In the genomic region with DNA sequence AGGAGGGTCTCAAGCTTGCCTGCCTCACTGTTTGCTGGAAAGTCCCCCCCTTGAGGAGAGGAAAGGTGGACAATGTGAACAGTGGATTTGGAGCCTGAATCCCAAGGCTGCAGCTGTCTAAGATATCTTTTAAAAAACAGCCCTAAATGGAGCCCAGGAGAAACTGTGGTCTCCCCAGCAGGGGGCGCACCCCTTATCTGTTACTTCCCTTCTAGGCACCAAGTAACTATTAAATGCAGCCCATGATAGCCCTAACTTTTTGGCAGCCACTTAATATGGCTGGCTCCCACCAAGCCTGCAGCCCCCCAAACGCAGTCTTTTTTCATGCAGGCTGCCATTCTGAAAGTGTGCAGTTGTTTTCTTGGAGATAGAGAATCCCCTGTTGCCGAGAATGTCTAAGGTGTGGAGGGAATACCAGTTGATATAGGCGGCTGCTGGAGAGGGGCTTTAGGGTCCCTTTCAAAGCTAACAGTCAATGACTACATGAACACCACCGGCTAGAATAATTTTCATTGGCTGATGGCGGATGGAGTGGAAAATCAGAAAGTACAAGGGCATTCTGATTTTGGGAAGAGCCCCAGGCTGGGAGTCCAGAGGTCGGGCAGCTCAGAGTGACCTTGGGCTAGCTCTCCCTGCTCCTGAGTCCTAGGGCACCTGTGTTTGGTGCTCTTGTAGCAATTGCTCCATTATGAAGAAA, we compare ENCODE assay signal across 7 cellular contexts. TPM values are rescaled to one million over a fixed set of nuclear protein-coding genes. Genes with fewer than 3 reads are reported as not detected.
DNase-seq lines count a peak whose midpoint lies in the region; ATAC-seq, FAIRE-seq and TF ChIP-seq lines count a peak whose summit lies in the region.

No MANE protein-coding gene starts in this region.

- no peak for TF ChIP-seq POLR2A in HCT116 (IDR thresholded peaks at IDR 0.05; ENCODE audit: borderline replicate concordance, extremely low read depth, insufficient read depth, insufficient read length)
- TF ChIP-seq POLR2A in HepG2 (IDR thresholded peaks at IDR 0.05; ENCODE audit: insufficient read depth in 1 of 2, low read depth in 2 of 2, low read length in 2 of 2), result no peak

- H3K27ac ChIP-seq in HCT116 (ENCODE audit: low read depth, low read length) (no peak overlapping the region), HepG2 (ENCODE audit: extremely low read length, insufficient read depth, low read length) (no peak overlapping the region)

- TF ChIP-seq RAD21 in HCT116 (IDR thresholded peaks at IDR 0.05; ENCODE audit: low read depth) (peak; percentile 46; the same call in 1 of the 2 replicates), HepG2 (CRISPR knock-in tag; IDR thresholded peaks at IDR 0.05) (no peak)

- RAD21 ChIA-PET in HCT116 (lab: Charles Lee; ENCODE audit: low non-redundant PET in 1 of 2, low total read pairs in 2 of 2, uncharacterized antibody in 2 of 2, unreplicated experiment in 2 of 2), result no interaction called here

- H3K9ac ChIP-seq in HCT116 (ENCODE audit: low read length) (no peak overlapping the region), HepG2 (ENCODE audit: insufficient read depth, low read depth, low read length) (no peak overlapping the region)

- H3K36me3 ChIP-seq in HCT116 (ENCODE audit: control insufficient read depth in 1 of 2, insufficient read depth in 2 of 2, low read length in 2 of 2) (no peaks in the 10 kb centered on the region), HepG2 (replicated peaks in 1 of 2; ENCODE audit: control insufficient read depth in 1 of 2, insufficient read depth in 2 of 2, low read length in 2 of 2) (no peaks in the 10 kb centered on the region)

- peaks cover 4 to 20% of the 10 kb centered on the region in 2 experiments for H3K4me1 ChIP-seq in HCT116 (ENCODE audit: control insufficient read depth in 1 of 2, insufficient read depth in 2 of 2, low read length in 2 of 2)
- no peaks in the 10 kb centered on the region; the same call in 1 of the 2 replicates for H3K4me1 ChIP-seq in HepG2 (ENCODE audit: insufficient read depth, low read length)

- H3K79me2 ChIP-seq in HCT116 (ENCODE audit: insufficient read depth, low read length) (no peaks in the 10 kb centered on the region), HepG2 (ENCODE audit: insufficient read depth, low read length) (no peaks in the 10 kb centered on the region)

- POLR2A ChIA-PET in HCT116 (lab: Charles Lee) (no interaction called here), HepG2 (lab: Yijun Ruan, JAX) (no interaction called here)

- peaks cover 65% of the 10 kb centered on the region for H3K27me3 Mint-ChIP-seq in activated CD8-positive, alpha-beta memory T cell treated with anti-CD3 and anti-CD28 coated beads, Interleukin-2, amount 10 ng/mL, durations not matched to agents 7 days and 5 days

- no peaks in the 10 kb centered on the region for H3K9me2 ChIP-seq in HCT116 (ENCODE audit: insufficient read depth)

- H3K4me3 Mint-ChIP-seq in activated CD8-positive, alpha-beta memory T cell treated with anti-CD3 and anti-CD28 coated beads, Interleukin-2, amount 10 ng/mL, durations not matched to agents 7 days and 5 days, result no peak overlapping the region

- H3K4me1 Mint-ChIP-seq in activated CD8-positive, alpha-beta memory T cell treated with anti-CD3 and anti-CD28 coated beads, Interleukin-2, amount 10 ng/mL, durations not matched to agents 7 days and 5 days, result peaks cover 10% of the 10 kb centered on the region

- intact Hi-C loops in HCT116 (cut with micrococcal nuclease) (loop anchor here (1.0 kb wide), 1 partner anchor 61 kb away; no protein-coding TSS in a partner anchor), HepG2 (cut with micrococcal nuclease; ENCODE audit: unreplicated experiment) (loop anchor here (10.0 kb wide), 1 partner anchor 180 kb away; the partner anchor contains the start of gene PLIN1)

- ATAC-seq in HCT116 (peak; percentile 49), HepG2 (no peak), GM19035 (IDR thresholded peaks at IDR 0.05; ENCODE audit: unreplicated experiment) (no peak)
- ATAC-seq in activated CD8-positive, alpha-beta memory T cell treated with anti-CD3 and anti-CD28 coated beads, Interleukin-2, amount 10 ng/mL, durations not matched to agents 7 days and 5 days, result no peak

- H3K27me3 ChIP-seq in HCT116 (ENCODE audit: insufficient read depth, low read length) (no peaks in the 10 kb centered on the region), HepG2 (ENCODE audit: control insufficient read depth in 1 of 2, insufficient read depth in 2 of 2, low read length in 2 of 2) (peaks cover 8 to 47% of the 10 kb centered on the region in 2 experiments; a peak in 4 of 5 replicates)

- no peaks in the 10 kb centered on the region for H3K9me3 ChIP-seq in HCT116 (ENCODE audit: control insufficient read depth in 1 of 2, insufficient read depth in 1 of 2, low read depth in 1 of 2, low read length in 2 of 2)
- no peaks in the 10 kb centered on the region for H3K9me3 ChIP-seq in HepG2 (ENCODE audit: low read length)

- no peaks in the 10 kb centered on the region for H3K9me3 Mint-ChIP-seq in activated CD8-positive, alpha-beta memory T cell treated with anti-CD3 and anti-CD28 coated beads, Interleukin-2, amount 10 ng/mL, durations not matched to agents 7 days and 5 days (ENCODE audit: low read depth)

- no peak overlapping the region for H2AFZ ChIP-seq in HCT116 (ENCODE audit: low read depth, low read length, poor library complexity, severe bottlenecking)
- no peak overlapping the region for H2AFZ ChIP-seq in HepG2 (ENCODE audit: low read length)

- TF ChIP-seq EP300 in HepG2 (IDR thresholded peaks at IDR 0.05; ENCODE audit: low read depth in 2 of 2, low read length in 2 of 2) (no peak), HepG2 (CRISPR knock-in tag; IDR thresholded peaks at IDR 0.05; ENCODE audit: borderline replicate concordance) (no peak)

- in situ Hi-C loops in HepG2 (cut with HindIII; ENCODE audit: extremely low pct_ligation_motif_present, low pct_unique_long_range_greater_than_20kb), result loop anchor here (5.0 kb wide), 1 partner anchor 57 kb away; no protein-coding TSS in a partner anchor

- no peak overlapping the region for H3K27ac Mint-ChIP-seq in activated CD8-positive, alpha-beta memory T cell treated with anti-CD3 and anti-CD28 coated beads, Interleukin-2, amount 10 ng/mL, durations not matched to agents 7 days and 5 days

- no peak for FAIRE-seq in HepG2 (lab: Jason Lieb, UNC)

- WGBS in HepG2 (ENCODE audit: low lambda C conversion rate), result 25% methylated on average over 7 of the region's 7 CpGs

- CTCF ChIA-PET in HCT116 (lab: Charles Lee) (interaction anchor here (0.6 to 1.3 kb wide), 5 partner anchors 22 to 1030 kb away, joined by 3 to 7 read pairs (median 3); no protein-coding TSS in a partner anchor), HepG2 (lab: Yijun Ruan, JAX; ENCODE audit: low intra/inter-chr PET ratio, low total read pairs) (no interaction called here)
- CTCF ChIA-PET in activated CD8-positive, alpha-beta memory T cell treated with anti-CD3 and anti-CD28 coated beads, Interleukin-2, amount 10 ng/mL, durations not matched to agents 7 days and 5 days (lab: Charles Lee), result interaction anchor here (1.0 to 1.8 kb wide), 6 partner anchors 11 to 80 kb away, joined by 3 to 8 read pairs (median 3); partner anchors contain the start of gene TICRR

- DNase-seq in DMS53 (lab: John Stamatoyannopoulos, UW) (peak; percentile 51), HCT116 (ENCODE audit: low read depth, low spot score) (no peak), HepG2 (ENCODE audit: low spot score) (no peak), NCI-H526 treated with DMSO at 0.1 percent for 48 hours (lab: John Stamatoyannopoulos, UW) (no peak), SHP77 (lab: John Stamatoyannopoulos, UW) (no peak)
- peak; percentile 51 for DNase-seq in activated CD8-positive, alpha-beta memory T cell treated with anti-CD3 and anti-CD28 coated beads, Interleukin-2, amount 10 ng/mL, durations not matched to agents 7 days and 5 days

- peak; percentile 53 to 74 (median 72) for TF ChIP-seq CTCF in HCT116 (IDR thresholded peaks at IDR 0.05 in 2 of 3, conservative IDR thresholded peaks at IDR 0.05 in 1 of 3; ENCODE audit: borderline replicate concordance in 1 of 3, insufficient read depth in 1 of 3, low read depth in 2 of 3, low read length in 2 of 3)
- peak; percentile 44 for TF ChIP-seq CTCF in HepG2 (CRISPR knock-in tag; IDR thresholded peaks at IDR 0.05)

- H4K20me1 ChIP-seq in HCT116 (ENCODE audit: insufficient read depth) (no peaks in the 10 kb centered on the region), HepG2 (ENCODE audit: insufficient read depth, low read length) (no peaks in the 10 kb centered on the region)

- no peak overlapping the region for H3K4me2 ChIP-seq in HCT116 (ENCODE audit: low read length)
- H3K4me2 ChIP-seq in HepG2 (ENCODE audit: low read depth, low read length), result no peak overlapping the region

- H3K36me3 Mint-ChIP-seq in activated CD8-positive, alpha-beta memory T cell treated with anti-CD3 and anti-CD28 coated beads, Interleukin-2, amount 10 ng/mL, durations not matched to agents 7 days and 5 days, result no peaks in the 10 kb centered on the region

- H3K4me3 ChIP-seq in HCT116 (replicated peaks in 1 of 2; ENCODE audit: low read depth in 1 of 2, low read length in 2 of 2) (no peak overlapping the region), HepG2 (replicated peaks in 1 of 3; ENCODE audit: insufficient read depth in 1 of 3, low read depth in 2 of 3, low read length in 3 of 3) (no peak overlapping the region)

- no TSS peak for BruUV-seq in HCT116 (replicated peaks; lab: Mats Ljungman, UMichigan)
- no TSS peak for BruUV-seq in HepG2 (replicated peaks; lab: Mats Ljungman, UMichigan)

RNA-seq across cellular contexts. Expression of gene RHCG, which starts 1.3 kb away (rescaled TPM):
- total RNA-seq in HCT116 (2021; ENCODE audit: unreplicated experiment), result not detected
- not detected in 2 replicates for polyA plus RNA-seq in HCT116 (2012)
- total RNA-seq in activated CD8-positive, alpha-beta memory T cell treated with anti-CD3 and anti-CD28 coated beads, Interleukin-2, amount 10 ng/mL, durations not matched to agents 7 days and 5 days, result not detected
- not detected in 2 replicates for total RNA-seq in HepG2 (2016; rRNA removed; fragmentation: Illumina TruSeq; extraction: Trizol)
- not detected in 2 replicates for total RNA-seq in HepG2 (2016; cell fraction: cytosol; rRNA removed; fragmentation: Illumina TruSeq; extraction: Trizol; ENCODE audit: low read depth)
- not detected in 2 replicates for total RNA-seq in HepG2 (2016; cell fraction: insoluble cytoplasmic fraction; rRNA removed; fragmentation: Illumina TruSeq; extraction: Trizol)
- not detected in 2 replicates for total RNA-seq in HepG2 (2016; cell fraction: membrane; rRNA removed; fragmentation: Illumina TruSeq; extraction: Trizol)
- total RNA-seq in HepG2 (2016; cell fraction: nucleus; rRNA removed; fragmentation: Illumina TruSeq; extraction: Trizol), result not detected in 2 replicates
- not detected in 2 replicates for polyA plus RNA-seq in HepG2 (2011; rRNA removed)
- not detected in 2 replicates for polyA plus RNA-seq in HepG2 (2011; cell fraction: cytosol; rRNA removed)
- polyA plus RNA-seq in HepG2 (2011; cell fraction: nucleus; rRNA removed), result not detected in 2 replicates
- not detected in 2 replicates for polyA plus RNA-seq in HepG2 (2012)
- polyA plus RNA-seq in HepG2 (2016; cell fraction: cytosol; fragmentation: Illumina TruSeq; extraction: Trizol; ENCODE audit: low read depth), result not detected in 2 replicates
- not detected in 2 replicates for polyA plus RNA-seq in HepG2 (2016; cell fraction: insoluble cytoplasmic fraction; fragmentation: Illumina TruSeq; extraction: Trizol; ENCODE audit: low read depth)
- not detected in 2 replicates for polyA plus RNA-seq in HepG2 (2016; cell fraction: membrane; fragmentation: Illumina TruSeq; extraction: Trizol; ENCODE audit: low read depth)
- polyA plus RNA-seq in HepG2 (2016; cell fraction: nucleus; fragmentation: Illumina TruSeq; extraction: Trizol; ENCODE audit: insufficient read depth, low read depth), result not detected in 2 replicates
- 0.33 TPM in 1 of 2 replicates, not detected in the other for polyA minus RNA-seq in HepG2 (2011; rRNA and poly(A)+ RNA removed; ENCODE audit: low replicate concordance)
- not detected in 2 replicates for polyA minus RNA-seq in HepG2 (2011; cell fraction: cytosol; rRNA and poly(A)+ RNA removed)
- not detected in 2 replicates for polyA minus RNA-seq in HepG2 (2011; cell fraction: nucleus; rRNA and poly(A)+ RNA removed)

Comparison
In these comparisons a context has a peak if more than half of its experiments do, and no peak if none do; other contexts are left out.
1. DNase-seq: peak in DMS53 (single experiment) and activated CD8-positive, alpha-beta memory T cell treated with anti-CD3 and anti-CD28 coated beads, Interleukin-2, amount 10 ng/mL, durations not matched to agents 7 days and 5 days (single experiment); none in HCT116 (single experiment), HepG2 (single experiment), NCI-H526 treated with DMSO at 0.1 percent for 48 hours (single experiment) and SHP77 (0 of 2).